8 cellular contexts compared by ENCODE assay signal in genomic region chr17:41579484-41580243, GRCh38. TPM values are rescaled to one million over a fixed set of nuclear protein-coding genes. Genes with fewer than 3 reads are reported as not detected.
DNase-seq lines count a peak whose midpoint lies in the region; ATAC-seq and TF ChIP-seq lines count a peak whose summit lies in the region.

No MANE protein-coding gene starts in this region.

- no peak for TF ChIP-seq POLR2A in right lobe of liver (IDR thresholded peaks at IDR 0.05)

- H4K20me1 ChIP-seq in H9 (ENCODE audit: control insufficient read depth, insufficient read depth, insufficient read length) = no peaks in the 10 kb centered on the region

- H3K9me3 ChIP-seq in H9 (ENCODE audit: control insufficient read depth, low read depth, low read length) = no peaks in the 10 kb centered on the region
- no peaks in the 10 kb centered on the region for H3K9me3 ChIP-seq in right lobe of liver

- H3K4me1 ChIP-seq in H9 (ENCODE audit: insufficient read depth, low read length) = no peaks in the 10 kb centered on the region; the same call in 1 of the 2 replicates
- no peaks in the 10 kb centered on the region for H3K4me1 ChIP-seq in right lobe of liver

- H3K23ac ChIP-seq in H9 (ENCODE audit: insufficient read length, low read depth, low read length) = no peak overlapping the region

- H3K4me1 Mint-ChIP-seq in CD14-positive monocyte (peaks cover 4% of the 10 kb centered on the region), H9 (peaks cover 9 to 13% of the 10 kb centered on the region in 2 experiments)

- H3K27me3 ChIP-seq in H9 (ENCODE audit: insufficient read depth, low read length) (no peaks in the 10 kb centered on the region), right lobe of liver (no peaks in the 10 kb centered on the region)

- H3K27ac ChIP-seq in H9 (ENCODE audit: insufficient read length, low read depth, low read length) (no peak overlapping the region), coronary artery (no peak overlapping the region), right lobe of liver (no peak overlapping the region)

- no peak overlapping the region for H4K8ac ChIP-seq in H9 (replicated peaks; ENCODE audit: insufficient read length, low read depth, low read length)

- no peak overlapping the region for H2AK5ac ChIP-seq in H9 (ENCODE audit: insufficient read length, low read length)

- no peak overlapping the region for H4K91ac ChIP-seq in H9 (ENCODE audit: insufficient read length, low read depth, low read length)

- ATAC-seq in right lobe of liver (peak; percentile 76 to 92 (median 86)), GM21786 (IDR thresholded peaks at IDR 0.05; ENCODE audit: unreplicated experiment) (no peak)

- DNase-seq in CD14-positive monocyte (ENCODE audit: low spot score) (no peak), H9 (peak; percentile 98), NCI-H345 (lab: John Stamatoyannopoulos, UW) (peak; percentile 58), coronary artery (ENCODE audit: low spot score) (peak; percentile 79), right lobe of liver (peak in 2 of 3 donors; percentile 38 to 64)
- peak; percentile 36 to 71 for DNase-seq in activated CD4-positive, alpha-beta T cell treated with anti-CD3 and anti-CD28 coated beads for 24 hours (ENCODE audit: low read depth in 2 of 2)
- DNase-seq in stimulated activated CD4-positive, alpha-beta T cell treated with anti-CD3 and anti-CD28 coated beads, TNF-alpha, amount 100 ng/mL, for 1 hour (ENCODE audit: low read depth in 3 of 3, low spot score in 1 of 3) = peak; percentile 3 to 52 (median 22)

- H3K23me2 ChIP-seq in H9 (ENCODE audit: insufficient read length, low read depth, low read length, poor library complexity, severe bottlenecking) = no peaks in the 10 kb centered on the region

- no peak overlapping the region for H3T11ph ChIP-seq in H9 (ENCODE audit: low read length)

- H3K36me3 ChIP-seq in right lobe of liver = no peaks in the 10 kb centered on the region

- H4K5ac ChIP-seq in H9 (ENCODE audit: insufficient read length, low read depth, low read length) = peak overlapping the region; percentile 1

- no peak overlapping the region for H3K4ac ChIP-seq in H9 (ENCODE audit: low read depth, low read length)

- H2AFZ ChIP-seq in H9 (ENCODE audit: low read length) = peak overlapping the region; percentile 82

- no peak overlapping the region for H3K4me3 Mint-ChIP-seq in CD14-positive monocyte
- no peak overlapping the region for H3K4me3 Mint-ChIP-seq in H9

- H3K4me2 ChIP-seq in H9 (ENCODE audit: insufficient read depth, insufficient read length, low read length) = no peak overlapping the region

- peak overlapping the region; percentile 22 for H3K18ac ChIP-seq in H9 (ENCODE audit: insufficient read length, low read depth, low read length)

- H2BK20ac ChIP-seq in H9 (ENCODE audit: low read depth, low read length, poor library complexity, severe bottlenecking) = no peak overlapping the region

- no peaks in the 10 kb centered on the region for H3K36me3 Mint-ChIP-seq in CD14-positive monocyte
- H3K36me3 Mint-ChIP-seq in H9 (ENCODE audit: insufficient read depth in 1 of 3, low read depth in 3 of 3) = no peaks in the 10 kb centered on the region; a peak in 1 of 7 replicates

- no peaks in the 10 kb centered on the region for H3K79me2 ChIP-seq in H9 (ENCODE audit: insufficient read depth, low read length)

- no peak overlapping the region for H3K4me3 ChIP-seq in coronary artery
- H3K4me3 ChIP-seq in right lobe of liver = no peak overlapping the region

- H2BK12ac ChIP-seq in H9 (ENCODE audit: insufficient read length, low read depth, low read length) = no peak overlapping the region

- intact Hi-C loops in CD14-positive monocyte (cut with micrococcal nuclease) (no loop called here), right lobe of liver (cut with DNase I) (no loop called here)

- H3K27me3 Mint-ChIP-seq in CD14-positive monocyte (ENCODE audit: low read depth in 3 of 3) = peaks cover 8 to 11% (median 10%) of the 10 kb centered on the region in 3 donors
- H3K27me3 Mint-ChIP-seq in H9 (ENCODE audit: low read depth) = peaks cover 39% of the 10 kb centered on the region

- H3K56ac ChIP-seq in H9 (ENCODE audit: insufficient read length, low read depth, low read length) = no peak overlapping the region

- H2BK5ac ChIP-seq in H9 (ENCODE audit: insufficient read length, low read length) = no peak overlapping the region

- H3K27ac Mint-ChIP-seq in CD14-positive monocyte (no peak overlapping the region), H9 (0 out of 7 replicates have a peak overlapping the region, but pooled peaks of 1 of the 3 experiments have one; percentile 59)

- TF ChIP-seq CTCF in CD14-positive monocyte (IDR thresholded peaks at IDR 0.05) = peak; percentile 73
- peak; percentile 89 for TF ChIP-seq CTCF in H9 (conservative IDR thresholded peaks at IDR 0.05)
- TF ChIP-seq CTCF in coronary artery (IDR thresholded peaks at IDR 0.05) = peak; percentile 49
- peak; percentile 47 to 62 (median 48) for TF ChIP-seq CTCF in right lobe of liver (IDR thresholded peaks at IDR 0.05)

- no CpG with 5 or more reads among the region's 18 CpGs for WGBS in H9 (ENCODE audit: extremely low coverage, insufficient read length, low lambda C conversion rate)
- WGBS in right lobe of liver (ENCODE audit: insufficient coverage, low coverage, low lambda C conversion rate, missing lambda C conversion rate) = 26% methylated on average over 13 of the region's 18 CpGs

- H3K9me3 Mint-ChIP-seq in CD14-positive monocyte (peaks cover 0 to 1% (median 0%) of the 10 kb centered on the region in 7 donors), H9 (peaks cover 0 to 4% of the 10 kb centered on the region in 2 experiments; a peak in 1 of 5 replicates)

- H3K14ac ChIP-seq in H9 (ENCODE audit: insufficient read depth, low read length) = peak overlapping the region; percentile 50

- H3K9ac ChIP-seq in H9 (ENCODE audit: extremely low read depth, insufficient read length, low read length) = no peak overlapping the region

- no peaks in the 10 kb centered on the region for H3K79me1 ChIP-seq in H9 (ENCODE audit: insufficient read depth, low read depth, low read length, poor library complexity, severe bottlenecking)

- H2BK15ac ChIP-seq in H9 (ENCODE audit: low read depth, low read length) = no peak overlapping the region

- H2BK120ac ChIP-seq in H9 (ENCODE audit: low read depth, low read length, poor library complexity, severe bottlenecking) = no peak overlapping the region

RNA-seq across cellular contexts. Expression of gene KRT14, which starts 7.0 kb away (rescaled TPM):
- polyA plus RNA-seq in CD14-positive monocyte = not detected
- total RNA-seq in H9 (2021) (not detected in 2 replicates), right lobe of liver (under 1 TPM in 1 of 6 experiments, not detected in 5; 0.24 TPM)

RNA-seq across cellular contexts. Expression of gene KRT9, which starts 7.8 kb away (rescaled TPM):
- not detected for polyA plus RNA-seq in CD14-positive monocyte
- total RNA-seq in H9 (2021) = not detected in 2 replicates
- total RNA-seq in right lobe of liver = not detected

RNA-seq across cellular contexts. Expression of gene KRT16, which starts 32.9 kb away (rescaled TPM):
- polyA plus RNA-seq in CD14-positive monocyte = not detected
- total RNA-seq in H9 (2021) (not detected in 2 replicates), right lobe of liver (not detected)

RNA-seq across cellular contexts. Expression of gene KRT17, which starts 44.7 kb away (rescaled TPM):
- polyA plus RNA-seq in CD14-positive monocyte = not detected
- 1.1 and 1.5 TPM in 2 replicates for total RNA-seq in H9 (2021)
- total RNA-seq in right lobe of liver = not detected

RNA-seq across cellular contexts. Expression of gene KRT19, which starts 51.6 kb away (rescaled TPM):
- not detected for polyA plus RNA-seq in CD14-positive monocyte
- total RNA-seq in H9 (2021) (134 and 143 TPM in 2 replicates), right lobe of liver (1 to 10 TPM in 5 of 6 experiments, under 1 TPM in 1; 0.87 to 4.3 (median 2.5) TPM)
